ENCODE assay signal across 10 cellular contexts in the genomic region with DNA sequence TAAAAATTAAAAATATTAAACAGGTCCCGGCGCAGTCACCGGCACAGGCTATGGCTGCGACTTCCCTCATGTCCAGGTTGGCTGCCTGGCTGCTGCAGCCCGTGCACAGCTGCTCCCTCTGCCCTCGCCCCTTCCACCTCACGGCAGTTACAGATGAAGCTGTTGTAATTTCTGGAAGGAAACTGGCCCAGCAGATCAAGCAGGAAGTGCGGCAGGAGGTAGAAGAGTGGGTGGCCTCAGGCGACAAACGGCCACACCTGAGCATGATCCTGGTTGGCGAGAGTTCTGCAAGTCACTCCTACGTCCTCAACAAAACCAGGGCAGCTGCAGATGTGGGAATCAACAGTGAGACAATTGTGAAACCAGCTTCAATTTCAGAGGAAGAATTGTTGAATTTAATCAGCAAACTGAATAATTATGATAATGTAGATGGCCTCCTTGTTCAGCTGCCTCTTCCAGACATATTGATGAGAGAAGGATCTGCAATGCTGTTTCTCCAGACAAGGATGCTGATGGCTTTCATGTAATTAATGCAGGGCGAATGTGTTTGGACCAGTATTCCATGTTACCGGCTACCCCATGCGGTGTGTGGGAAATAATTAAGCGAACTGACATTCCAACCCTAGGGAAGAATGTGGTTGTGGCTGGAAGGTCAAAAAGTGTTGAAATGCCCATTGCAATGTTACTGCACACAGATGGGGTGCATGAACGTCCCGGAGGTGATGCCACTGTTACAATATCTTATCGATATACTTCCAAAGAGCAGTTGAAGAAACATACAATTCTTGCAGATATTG. TPM values are rescaled to one million over a fixed set of nuclear protein-coding genes. Genes with fewer than 3 reads are reported as not detected.
DNase-seq lines count a peak whose midpoint lies in the region; ATAC-seq and TF ChIP-seq lines count a peak whose summit lies in the region.
"Had no signal": no experiment of that assay in that cellular context is flagged by ENCODE, and none has a peak within 500 bp of the region (broad histone marks: within the 10 kb centered on the region; RNA-seq: fewer than 3 reads in every experiment).

No MANE protein-coding gene starts in this region.

- no peaks in the 10 kb centered on the region for H3K9me2 ChIP-seq in hepatocyte (replicated peaks; ENCODE audit: insufficient read depth)

- H3K9me3 ChIP-seq in upper lobe of right lung = no peaks in the 10 kb centered on the region
- H3K9me3 ChIP-seq in hepatocyte (ENCODE audit: low read depth) = no peaks in the 10 kb centered on the region

- ATAC-seq in HG03521 (IDR thresholded peaks at IDR 0.05; ENCODE audit: unreplicated experiment) (peak; percentile 49), upper lobe of right lung (peak; percentile 52), GM18868 (IDR thresholded peaks at IDR 0.05; ENCODE audit: unreplicated experiment) (no peak)
- ATAC-seq: Panc1 had no signal

- H3K27me3 ChIP-seq in upper lobe of right lung = no peaks in the 10 kb centered on the region
- no peaks in the 10 kb centered on the region for H3K27me3 ChIP-seq in hepatocyte

- no peaks in the 10 kb centered on the region for H3K36me3 Mint-ChIP-seq in activated naive CD4-positive, alpha-beta T cell treated with anti-CD3 and anti-CD28 coated beads for 36 hours (ENCODE audit: low read depth)

- no peaks in the 10 kb centered on the region for H3K9me3 Mint-ChIP-seq in activated naive CD4-positive, alpha-beta T cell treated with anti-CD3 and anti-CD28 coated beads for 36 hours

- H3K4me3 Mint-ChIP-seq in activated naive CD4-positive, alpha-beta T cell treated with anti-CD3 and anti-CD28 coated beads for 36 hours = peak overlapping the region; percentile 47

- H3K27me3 Mint-ChIP-seq in activated naive CD4-positive, alpha-beta T cell treated with anti-CD3 and anti-CD28 coated beads for 36 hours (ENCODE audit: low read depth) = no peaks in the 10 kb centered on the region

- H3K4me3 ChIP-seq in upper lobe of right lung (no peak overlapping the region), hepatocyte (no peak overlapping the region)
- H3K4me3 ChIP-seq: smooth muscle cell had no signal

- no peak overlapping the region for H3K27ac Mint-ChIP-seq in activated naive CD4-positive, alpha-beta T cell treated with anti-CD3 and anti-CD28 coated beads for 36 hours

- no peaks in the 10 kb centered on the region for H3K79me2 ChIP-seq in hepatocyte

- in situ Hi-C loops in T47D (cut with HindIII; ENCODE audit: low pct_unique_long_range_greater_than_20kb, low sequenced_read_pairs) = no loop called here

- TF ChIP-seq CTCF in upper lobe of right lung (IDR thresholded peaks at IDR 0.05) = no peak
- TF ChIP-seq CTCF in hepatocyte (IDR thresholded peaks at IDR 0.05; ENCODE audit: poor library complexity) = no peak

- H3K4me2 ChIP-seq in hepatocyte = no peak overlapping the region
- H3K4me2 ChIP-seq: smooth muscle cell had no signal

- CTCF ChIA-PET in activated naive CD4-positive, alpha-beta T cell treated with anti-CD3 and anti-CD28 coated beads for 36 hours (lab: Charles Lee) = interaction anchor here (0.6 kb wide), 1 partner anchor 94 kb away, joined by 3 read pairs; no protein-coding TSS in a partner anchor

- WGBS in hepatocyte (ENCODE audit: low lambda C conversion rate, missing lambda C conversion rate) = 75% methylated on average over 19 of the region's 19 CpGs

- H4K20me1 ChIP-seq in hepatocyte (ENCODE audit: insufficient read depth, poor library complexity, severe bottlenecking) = no peaks in the 10 kb centered on the region

- H3K4me1 ChIP-seq in upper lobe of right lung (peaks cover 3% of the 10 kb centered on the region), hepatocyte (ENCODE audit: insufficient read depth) (no peaks in the 10 kb centered on the region)

- H2AFZ ChIP-seq in hepatocyte = no peak overlapping the region

- peak; percentile 47 for DNase-seq in activated naive CD4-positive, alpha-beta T cell treated with anti-CD3 and anti-CD28 coated beads for 36 hours
- no peak for DNase-seq in activated naive CD4-positive, alpha-beta T cell (lab: John Stamatoyannopoulos, UW)
- DNase-seq in T47D (ENCODE audit: low read depth in 1 of 2, low spot score in 1 of 2) (peak; percentile 62 to 97), upper lobe of right lung (no peak), AG08396 (ENCODE audit: low spot score) (no peak), hepatocyte (ENCODE audit: low spot score) (no peak)

- H3K27ac ChIP-seq in upper lobe of right lung (no peak overlapping the region), hepatocyte (no peak overlapping the region)

- intact Hi-C loops in activated naive CD4-positive, alpha-beta T cell treated with anti-CD3 and anti-CD28 coated beads for 36 hours (cut with micrococcal nuclease) = loop anchor here (5.0 kb wide), 1 partner anchor 1138 kb away; the partner anchor contains the start of gene TTC14
- intact Hi-C loops in upper lobe of right lung (cut with DNase I) = no loop called here

- H3K36me3 ChIP-seq in upper lobe of right lung = no peaks in the 10 kb centered on the region
- H3K36me3 ChIP-seq in hepatocyte (replicated peaks; ENCODE audit: insufficient read depth, low read depth) = no peaks in the 10 kb centered on the region

- peaks cover 8% of the 10 kb centered on the region for H3K4me1 Mint-ChIP-seq in activated naive CD4-positive, alpha-beta T cell treated with anti-CD3 and anti-CD28 coated beads for 36 hours (ENCODE audit: low read depth)

RNA-seq across cellular contexts. Expression of gene GNB4, which starts 13.2 kb away (rescaled TPM):
- under 1 TPM; 0.26 to 0.74 TPM for total RNA-seq in activated naive CD4-positive, alpha-beta T cell treated with anti-CD3 and anti-CD28 coated beads for 36 hours
- 56.6 TPM for total RNA-seq in upper lobe of right lung
- 23.2 and 26.0 TPM in 2 replicates for total RNA-seq in hepatocyte
- polyA plus RNA-seq in hepatocyte = 8.5 and 9.0 TPM in 2 replicates

Comparison
In these comparisons a context has a peak if more than half of its experiments do, and no peak if none do; other contexts are left out.
1. DNase-seq: peak in activated naive CD4-positive, alpha-beta T cell treated with anti-CD3 and anti-CD28 coated beads for 36 hours (single experiment) and T47D (2 of 2); none in activated naive CD4-positive, alpha-beta T cell (0 of 4), upper lobe of right lung (single experiment), AG08396 (single experiment) and hepatocyte (single experiment).
2. RNA of gene GNB4, which starts 13.2 kb away (total RNA-seq): 56.6 TPM in upper lobe of right lung (single experiment) and 23.2 to 26.0 TPM in hepatocyte; 0.26 to 0.74 TPM in activated naive CD4-positive, alpha-beta T cell treated with anti-CD3 and anti-CD28 coated beads for 36 hours; every median in the first group is over 10 times any median in the second.